Comparison of ENCODE assay signal across 1 cellular context in the genomic region with DNA sequence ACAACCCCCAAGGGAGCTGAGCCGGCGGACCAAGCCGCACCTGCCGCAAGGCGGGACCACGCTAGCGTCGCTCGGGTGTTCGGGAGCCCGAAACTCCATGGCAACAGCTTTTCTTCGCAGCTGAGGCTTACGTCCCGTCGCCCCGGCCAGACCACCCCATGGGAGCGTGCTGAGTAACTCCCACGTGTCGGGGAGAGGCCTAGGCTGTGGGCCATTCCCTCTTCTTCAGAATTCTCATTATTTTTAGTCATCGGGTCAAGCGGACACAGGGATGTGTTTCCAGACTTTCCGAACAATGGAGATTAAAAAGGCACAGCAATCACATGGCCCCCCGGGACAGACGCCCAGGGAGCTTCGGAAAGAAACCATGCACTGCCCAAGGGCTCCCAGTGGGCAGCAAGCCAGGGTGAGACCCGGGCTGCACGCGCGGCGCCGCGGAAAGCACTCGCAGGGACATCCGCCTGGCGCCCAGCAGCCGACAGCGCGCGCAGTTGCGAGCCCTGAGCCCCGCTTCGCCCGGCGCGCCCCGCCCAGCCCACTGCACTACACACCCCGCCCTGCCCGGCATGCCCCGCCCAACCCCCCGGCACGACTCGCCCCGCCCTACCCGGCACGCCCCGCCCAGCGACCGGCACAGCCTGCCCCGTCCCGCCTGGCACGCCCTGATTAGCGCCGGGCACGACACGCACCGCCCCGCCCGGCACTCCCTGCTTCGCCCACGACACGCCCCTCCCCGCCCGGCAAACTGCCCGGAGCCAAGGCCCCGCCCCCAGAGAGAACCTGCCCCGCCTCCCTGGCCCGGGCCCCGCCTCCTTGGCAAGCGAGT.
TF ChIP-seq lines count a peak whose summit lies in the region.

No MANE protein-coding gene starts in this region.

TF ChIP-seq in HEK293, 187 proteins besides CTCF, POLR2A, EP300 and RAD21 (continued from another document):
- TF ChIP-seq, protein P1, sequence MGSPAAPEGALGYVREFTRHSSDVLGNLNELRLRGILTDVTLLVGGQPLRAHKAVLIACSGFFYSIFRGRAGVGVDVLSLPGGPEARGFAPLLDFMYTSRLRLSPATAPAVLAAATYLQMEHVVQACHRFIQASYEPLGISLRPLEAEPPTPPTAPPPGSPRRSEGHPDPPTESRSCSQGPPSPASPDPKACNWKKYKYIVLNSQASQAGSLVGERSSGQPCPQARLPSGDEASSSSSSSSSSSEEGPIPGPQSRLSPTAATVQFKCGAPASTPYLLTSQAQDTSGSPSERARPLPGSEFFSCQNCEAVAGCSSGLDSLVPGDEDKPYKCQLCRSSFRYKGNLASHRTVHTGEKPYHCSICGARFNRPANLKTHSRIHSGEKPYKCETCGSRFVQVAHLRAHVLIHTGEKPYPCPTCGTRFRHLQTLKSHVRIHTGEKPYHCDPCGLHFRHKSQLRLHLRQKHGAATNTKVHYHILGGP (tag by site-specific recombination; IDR thresholded peaks at IDR 0.05), result no peak
- no peak for TF ChIP-seq ZNF530 (tag by site-specific recombination; IDR thresholded peaks at IDR 0.05; ENCODE audit: low read depth)
- 0 out of 2 replicates have a peak, but pooled peaks have one; percentile 52 for TF ChIP-seq ZFP37 (tag by site-specific recombination; IDR thresholded peaks at IDR 0.05)
